ENCODE assay signal across 13 cellular contexts in genomic region chr17:76248013-76248782, GRCh38. TPM values are rescaled to one million over a fixed set of nuclear protein-coding genes. Genes with fewer than 3 reads are reported as not detected.
DNase-seq lines count a peak whose midpoint lies in the region; ATAC-seq and TF ChIP-seq lines count a peak whose summit lies in the region.
"Had no signal": no experiment of that assay in that cellular context is flagged by ENCODE, and none has a peak within 500 bp of the region (broad histone marks: within the 10 kb centered on the region; RNA-seq: fewer than 3 reads in every experiment).

No MANE protein-coding gene starts in this region.

- no peak overlapping the region for H3K9ac ChIP-seq in KMS-11

- intact Hi-C loops in tibial artery (cut with DNase I; ENCODE audit: low total_unique reads) (no loop called here), vagina (cut with DNase I) (no loop called here)

- ATAC-seq in activated naive CD8-positive, alpha-beta T cell treated with anti-CD3 and anti-CD28 coated beads, Interleukin-2, amount 50 U/mL, for 24 hours: no peak

- no peaks in the 10 kb centered on the region for H4K20me1 ChIP-seq in KMS-11 (ENCODE audit: insufficient read depth)

- H3K36me3 ChIP-seq in KMS-11 (ENCODE audit: insufficient read depth) (no peaks in the 10 kb centered on the region), tibial artery (no peaks in the 10 kb centered on the region), vagina (no peaks in the 10 kb centered on the region)

- H3K27me3 ChIP-seq in KMS-11 (ENCODE audit: insufficient read depth, low read depth) (no peaks in the 10 kb centered on the region), tibial artery (peaks cover 0 to 77% of the 10 kb centered on the region in 2 donors), vagina (no peaks in the 10 kb centered on the region)

- peak overlapping the region; percentile 68 for H3K27ac Mint-ChIP-seq in activated naive CD8-positive, alpha-beta T cell treated with anti-CD3 and anti-CD28 coated beads, Interleukin-2, amount 50 U/mL, for 24 hours
- H3K27ac Mint-ChIP-seq in nephron: peak overlapping the region; percentile 12 to 36 (median 35)
- H3K27ac Mint-ChIP-seq: stimulated activated naive CD8-positive, alpha-beta T cell treated with anti-CD3 and anti-CD28 coated beads, Interleukin-15, Interleukin-2, amounts not matched to agents 100 ng/mL and 50 ng/mL, for 24 hours had no signal

- H3K4me3 ChIP-seq in KMS-11 (IDR thresholded peaks at IDR 0.05; ENCODE audit: insufficient read depth, low read depth, low read length) (no peak overlapping the region), tibial artery (no peak overlapping the region), vagina (no peak overlapping the region)

- DNase-seq in NCI-H2107 treated with DMSO at 0.1 percent for 48 hours (lab: John Stamatoyannopoulos, UW; ENCODE audit: unreplicated experiment) (peak; percentile 52), NCI-H2107 (lab: John Stamatoyannopoulos, UW) (no peak), tibial artery (no peak), amygdala (lab: John Stamatoyannopoulos, UW) (no peak), vagina (ENCODE audit: extremely low spot score in 2 of 2) (no peak)
- DNase-seq in activated naive CD8-positive, alpha-beta T cell treated with anti-CD3 and anti-CD28 coated beads, Interleukin-2, amount 50 U/mL, for 24 hours: no peak
- DNase-seq: 8988T, GOT3, Karpas-422, SW 1271 had no signal

- no peak overlapping the region; the same call in 1 of the 2 replicates for H3K27ac ChIP-seq in KMS-11
- H3K27ac ChIP-seq in tibial artery: no peak overlapping the region
- H3K27ac ChIP-seq in vagina: no peak overlapping the region

- H3K4me1 Mint-ChIP-seq in activated naive CD8-positive, alpha-beta T cell treated with anti-CD3 and anti-CD28 coated beads, Interleukin-2, amount 50 U/mL, for 24 hours: peaks cover 71% of the 10 kb centered on the region
- H3K4me1 Mint-ChIP-seq in nephron: peaks cover 44% of the 10 kb centered on the region

- H3K4me2 ChIP-seq in KMS-11: 0 out of 2 replicates have a peak overlapping the region, but pooled peaks have one; percentile 12

- H3K9me3 ChIP-seq in tibial artery (no peaks in the 10 kb centered on the region), vagina (no peaks in the 10 kb centered on the region)

- 0 out of 2 replicates have a peak, but pooled peaks have one; percentile 15 for TF ChIP-seq CTCF in KMS-11 (conservative IDR thresholded peaks at IDR 0.05; ENCODE audit: low read depth, low read length)
- TF ChIP-seq CTCF in nephron (IDR thresholded peaks at IDR 0.05; ENCODE audit: unreplicated experiment in 3 of 3): no peak
- no peak for TF ChIP-seq CTCF in tibial artery (IDR thresholded peaks at IDR 0.05)
- TF ChIP-seq CTCF in vagina (IDR thresholded peaks at IDR 0.05): no peak

- no peak overlapping the region for H2AFZ ChIP-seq in KMS-11 (ENCODE audit: low read depth)

- no peak overlapping the region for H3K4me3 Mint-ChIP-seq in activated naive CD8-positive, alpha-beta T cell treated with anti-CD3 and anti-CD28 coated beads, Interleukin-2, amount 50 U/mL, for 24 hours
- no peak overlapping the region for H3K4me3 Mint-ChIP-seq in nephron
- H3K4me3 Mint-ChIP-seq: stimulated activated naive CD8-positive, alpha-beta T cell treated with anti-CD3 and anti-CD28 coated beads, Interleukin-15, Interleukin-2, amounts not matched to agents 100 ng/mL and 50 ng/mL, for 24 hours had no signal

- H3K27me3 Mint-ChIP-seq in activated naive CD8-positive, alpha-beta T cell treated with anti-CD3 and anti-CD28 coated beads, Interleukin-2, amount 50 U/mL, for 24 hours: no peaks in the 10 kb centered on the region
- peaks cover 20% of the 10 kb centered on the region for H3K27me3 Mint-ChIP-seq in nephron (ENCODE audit: low read depth)
- H3K27me3 Mint-ChIP-seq: stimulated activated naive CD8-positive, alpha-beta T cell treated with anti-CD3 and anti-CD28 coated beads, Interleukin-15, Interleukin-2, amounts not matched to agents 100 ng/mL and 50 ng/mL, for 24 hours had no signal

- no peaks in the 10 kb centered on the region for H3K79me2 ChIP-seq in KMS-11 (ENCODE audit: insufficient read depth, low read depth)

- no peak for TF ChIP-seq POLR2A in vagina (IDR thresholded peaks at IDR 0.05)

- H3K36me3 Mint-ChIP-seq in activated naive CD8-positive, alpha-beta T cell treated with anti-CD3 and anti-CD28 coated beads, Interleukin-2, amount 50 U/mL, for 24 hours (ENCODE audit: low read depth): no peaks in the 10 kb centered on the region
- no peaks in the 10 kb centered on the region for H3K36me3 Mint-ChIP-seq in nephron (ENCODE audit: low read depth)

- H3K4me1 ChIP-seq in KMS-11 (ENCODE audit: low read depth, poor library complexity, severe bottlenecking) (peaks cover 72% of the 10 kb centered on the region), tibial artery (no peaks in the 10 kb centered on the region), vagina (peaks cover 12% of the 10 kb centered on the region)

- no peaks in the 10 kb centered on the region for H3K9me3 Mint-ChIP-seq in activated naive CD8-positive, alpha-beta T cell treated with anti-CD3 and anti-CD28 coated beads, Interleukin-2, amount 50 U/mL, for 24 hours
- no peaks in the 10 kb centered on the region for H3K9me3 Mint-ChIP-seq in nephron
- H3K9me3 Mint-ChIP-seq: stimulated activated naive CD8-positive, alpha-beta T cell treated with anti-CD3 and anti-CD28 coated beads, Interleukin-15, Interleukin-2, amounts not matched to agents 100 ng/mL and 50 ng/mL, for 24 hours had no signal

RNA-seq across cellular contexts. Expression of gene RNF157, which starts 7.9 kb away (rescaled TPM):
- 8.8 TPM for total RNA-seq in vagina

RNA-seq across cellular contexts. Expression of gene UBALD2, which starts 16.9 kb away (rescaled TPM):
- total RNA-seq in vagina: 18.4 TPM

RNA-seq across cellular contexts. Expression of gene QRICH2, which starts 59.9 kb away (rescaled TPM):
- 10.8 TPM for total RNA-seq in vagina
